In genomic region chr1:113396102-113396501, GRCh38 we compare ENCODE assay signal across 26 cellular contexts. TPM values are rescaled to one million over a fixed set of nuclear protein-coding genes. Genes with fewer than 3 reads are reported as not detected.
DNase-seq lines count a peak whose midpoint lies in the region; ATAC-seq, FAIRE-seq and TF ChIP-seq lines count a peak whose summit lies in the region.
"Had no signal": no experiment of that assay in that cellular context is flagged by ENCODE, and none has a peak within 500 bp of the region (broad histone marks: within the 10 kb centered on the region; RNA-seq: fewer than 3 reads in every experiment).

No MANE protein-coding gene starts in this region.

- no peak for FAIRE-seq in GM19239 (lab: Jason Lieb, UNC)
- FAIRE-seq: GM12891 had no signal

- peaks cover 16% of the 10 kb centered on the region for H4K20me1 ChIP-seq in SK-N-SH (ENCODE audit: insufficient read depth)

- peak overlapping the region; percentile 66 to 80 for H3K27ac ChIP-seq in SK-N-SH (ENCODE audit: low read depth in 2 of 2, low read length in 1 of 2)
- H3K27ac ChIP-seq in SJSA1, result 0 out of 2 replicates have a peak overlapping the region, but pooled peaks have one; percentile 1
- H3K27ac ChIP-seq: 22Rv1, KMS-11, RWPE1, SK-N-MC had no signal

- CTCF ChIA-PET in SK-N-SH (lab: Yijun Ruan, JAX), result interaction anchor here (0.8 kb wide), 1 partner anchor 301 kb away, joined by 3 read pairs; no protein-coding TSS in a partner anchor

- 81% methylated on average over 2 of the region's 2 CpGs for WGBS in SK-N-SH (ENCODE audit: low lambda C conversion rate)

- H3F3A ChIP-seq in SK-N-SH (replicated peaks; ENCODE audit: insufficient read depth), result peaks cover 14% of the 10 kb centered on the region

- H3K9me3 ChIP-seq in SK-N-SH (no peaks in the 10 kb centered on the region), SJSA1 (replicated peaks) (no peaks in the 10 kb centered on the region), skeletal muscle satellite cell (replicated peaks; ENCODE audit: low read length) (no peaks in the 10 kb centered on the region), mucosa of descending colon (no peaks in the 10 kb centered on the region)
- H3K9me3 ChIP-seq: BE2C had no signal

- H3K4me1 ChIP-seq in SK-N-SH (ENCODE audit: control insufficient read depth in 1 of 2, insufficient read depth in 2 of 2, low read depth in 1 of 2, low read length in 1 of 2) (peaks cover 16 to 49% of the 10 kb centered on the region in 2 experiments; a peak in 3 of 4 replicates), SJSA1 (replicated peaks) (peaks cover 32% of the 10 kb centered on the region), skeletal muscle satellite cell (ENCODE audit: control insufficient read depth, insufficient read depth, low read length) (peaks cover 35% of the 10 kb centered on the region), mucosa of descending colon (ENCODE audit: low read depth) (peaks cover 7% of the 10 kb centered on the region)

- TF ChIP-seq CTCF in SK-N-SH (IDR thresholded peaks at IDR 0.05), result no peak
- no peak for TF ChIP-seq CTCF in mucosa of descending colon (IDR thresholded peaks at IDR 0.05)

- H3K4me3 ChIP-seq in SK-N-SH (ENCODE audit: low read depth in 2 of 2, low read length in 1 of 2) (no peak overlapping the region), SJSA1 (no peak overlapping the region), skeletal muscle satellite cell (ENCODE audit: low read length) (no peak overlapping the region), mucosa of descending colon (no peak overlapping the region)
- H3K4me3 ChIP-seq: GM23338, SK-N-MC had no signal

- H3K9ac ChIP-seq in SK-N-SH (no peak overlapping the region), skeletal muscle satellite cell (ENCODE audit: low read depth, low read length) (no peak overlapping the region)
- H3K9ac ChIP-seq: KMS-11 had no signal

- DNase-seq in SK-N-SH, result no peak
- peak; percentile 7 for DNase-seq in HT-29 (ENCODE audit: low spot score)
- DNase-seq in SJSA1 (ENCODE audit: low read depth in 1 of 2, low spot score in 2 of 2), result no peak
- DNase-seq in GM19239 (ENCODE audit: insufficient read length, low spot score), result no peak
- DNase-seq in head of caudate nucleus, result no peak
- no peak for DNase-seq in mucosa of descending colon
- DNase-seq: BE2C; CD8-positive, alpha-beta memory T cell; GF-D8; H9; NCI-H1092 treated with DMSO at 0.1 percent for 48 hours; NCI-H1436; NCI-H1930; NCI-H2107; NCI-H526; NCI-H82; NK-92 treated with Interleukin-12 subunit alpha and Interleukin-12 subunit beta, amount 100 ng/mL, for 24 hours; SHP77 treated with DMSO at 0.1 percent for 48 hours had no signal

- POLR2A ChIA-PET in SK-N-SH (lab: Yijun Ruan, JAX), result no interaction called here

- ATAC-seq in SK-N-SH treated with all-trans-retinoic acid at 6 μM for 48 hours (no peak), mucosa of descending colon (no peak)
- ATAC-seq: GM23338 had no signal

- H2AFZ ChIP-seq in SK-N-SH (ENCODE audit: low read depth), result no peak overlapping the region
- H2AFZ ChIP-seq: GM23338 had no signal

- H3K9me2 ChIP-seq in SK-N-SH, result no peaks in the 10 kb centered on the region

- H3K79me2 ChIP-seq in SK-N-SH (ENCODE audit: insufficient read depth), result peaks cover 99% of the 10 kb centered on the region

- H3K4me2 ChIP-seq in SK-N-SH, result no peak overlapping the region
- H3K4me2 ChIP-seq in skeletal muscle satellite cell (ENCODE audit: low read length), result peak overlapping the region; percentile 27
- H3K4me2 ChIP-seq: GM23338, KMS-11 had no signal

- no peak for TF ChIP-seq RAD21 in SK-N-SH (IDR thresholded peaks at IDR 0.05; ENCODE audit: low read length)

- intact Hi-C loops in head of caudate nucleus (cut with DNase I) (no loop called here), mucosa of descending colon (cut with DNase I, micrococcal nuclease) (no loop called here)

- H3K36me3 ChIP-seq in SK-N-SH (replicated peaks in 1 of 2; ENCODE audit: control insufficient read depth in 1 of 2, insufficient read depth in 2 of 2, low read length in 1 of 2) (no peaks in the 10 kb centered on the region), SJSA1 (peaks cover 1% of the 10 kb centered on the region; the same call in 1 of the 2 replicates), skeletal muscle satellite cell (ENCODE audit: insufficient read depth, low read length) (no peaks in the 10 kb centered on the region), mucosa of descending colon (ENCODE audit: low read depth) (no peaks in the 10 kb centered on the region)
- H3K36me3 ChIP-seq: BE2C had no signal

- TF ChIP-seq EP300 in SK-N-SH (IDR thresholded peaks at IDR 0.05; ENCODE audit: borderline replicate concordance in 1 of 2, low read depth in 1 of 2, low read length in 1 of 2), result no peak

- H3K27me3 ChIP-seq in SK-N-SH (ENCODE audit: insufficient read depth) (no peaks in the 10 kb centered on the region), SJSA1 (replicated peaks) (no peaks in the 10 kb centered on the region), skeletal muscle satellite cell (ENCODE audit: control insufficient read depth, insufficient read depth, low read length) (no peaks in the 10 kb centered on the region)
- H3K27me3 ChIP-seq: BE2C had no signal

TF ChIP-seq in SK-N-SH, 30 proteins besides CTCF, POLR2A, EP300 and RAD21 (continues in another document):
- TF ChIP-seq MAX (IDR thresholded peaks at IDR 0.05; ENCODE audit: low read depth) (no peak), PBX3 (IDR thresholded peaks at IDR 0.05) (no peak), EZH2phosphoT487 (IDR thresholded peaks at IDR 0.05; ENCODE audit: borderline replicate concordance, low read depth) (no peak), FOXM1 (IDR thresholded peaks at IDR 0.05; ENCODE audit: low read depth) (no peak), RXRA (IDR thresholded peaks at IDR 0.05; ENCODE audit: borderline replicate concordance, low read depth) (no peak), TEAD4 (IDR thresholded peaks at IDR 0.05; ENCODE audit: borderline replicate concordance, insufficient read depth) (no peak), NRF1 (IDR thresholded peaks at IDR 0.05; ENCODE audit: low read depth, low read length) (no peak), FOXJ3 (CRISPR knock-in tag; IDR thresholded peaks at IDR 0.05) (no peak), RFX5 (IDR thresholded peaks at IDR 0.05; ENCODE audit: low read length) (no peak)

TF ChIP-seq in SK-N-SH treated with all-trans-retinoic acid at 6 μM for 48 hours, 23 proteins besides CTCF, POLR2A, EP300 and RAD21 (continues in another document):
- TF ChIP-seq CSRNP3 (CRISPR knock-in tag; IDR thresholded peaks at IDR 0.05) (no peak), OSR1 (CRISPR knock-in tag; IDR thresholded peaks at IDR 0.05) (no peak), BACH2 (CRISPR knock-in tag; IDR thresholded peaks at IDR 0.05; ENCODE audit: borderline replicate concordance) (no peak), CREB5 (CRISPR knock-in tag; IDR thresholded peaks at IDR 0.05; ENCODE audit: low read depth) (no peak), ZNF70 (CRISPR knock-in tag; IDR thresholded peaks at IDR 0.05) (no peak)
- TF ChIP-seq, protein P1, sequence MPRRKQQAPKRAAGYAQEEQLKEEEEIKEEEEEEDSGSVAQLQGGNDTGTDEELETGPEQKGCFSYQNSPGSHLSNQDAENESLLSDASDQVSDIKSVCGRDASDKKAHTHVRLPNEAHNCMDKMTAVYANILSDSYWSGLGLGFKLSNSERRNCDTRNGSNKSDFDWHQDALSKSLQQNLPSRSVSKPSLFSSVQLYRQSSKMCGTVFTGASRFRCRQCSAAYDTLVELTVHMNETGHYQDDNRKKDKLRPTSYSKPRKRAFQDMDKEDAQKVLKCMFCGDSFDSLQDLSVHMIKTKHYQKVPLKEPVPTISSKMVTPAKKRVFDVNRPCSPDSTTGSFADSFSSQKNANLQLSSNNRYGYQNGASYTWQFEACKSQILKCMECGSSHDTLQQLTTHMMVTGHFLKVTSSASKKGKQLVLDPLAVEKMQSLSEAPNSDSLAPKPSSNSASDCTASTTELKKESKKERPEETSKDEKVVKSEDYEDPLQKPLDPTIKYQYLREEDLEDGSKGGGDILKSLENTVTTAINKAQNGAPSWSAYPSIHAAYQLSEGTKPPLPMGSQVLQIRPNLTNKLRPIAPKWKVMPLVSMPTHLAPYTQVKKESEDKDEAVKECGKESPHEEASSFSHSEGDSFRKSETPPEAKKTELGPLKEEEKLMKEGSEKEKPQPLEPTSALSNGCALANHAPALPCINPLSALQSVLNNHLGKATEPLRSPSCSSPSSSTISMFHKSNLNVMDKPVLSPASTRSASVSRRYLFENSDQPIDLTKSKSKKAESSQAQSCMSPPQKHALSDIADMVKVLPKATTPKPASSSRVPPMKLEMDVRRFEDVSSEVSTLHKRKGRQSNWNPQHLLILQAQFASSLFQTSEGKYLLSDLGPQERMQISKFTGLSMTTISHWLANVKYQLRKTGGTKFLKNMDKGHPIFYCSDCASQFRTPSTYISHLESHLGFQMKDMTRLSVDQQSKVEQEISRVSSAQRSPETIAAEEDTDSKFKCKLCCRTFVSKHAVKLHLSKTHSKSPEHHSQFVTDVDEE (CRISPR knock-in tag; IDR thresholded peaks at IDR 0.05), result no peak

RNA-seq across cellular contexts. Expression of gene MAGI3, which starts 5.8 kb away (rescaled TPM):
- 2.9 and 3.8 TPM in 2 replicates for polyA plus RNA-seq in SK-N-SH (2012; rRNA removed)
- polyA plus RNA-seq in SK-N-SH (2012; cell fraction: cytosol; rRNA removed), result 4.3 and 4.6 TPM in 2 replicates
- 3.6 and 6.0 TPM in 2 replicates for polyA plus RNA-seq in SK-N-SH (2012; cell fraction: nucleus; rRNA removed)
- total RNA-seq in HT-29 (2014; rRNA removed; shearing (Covaris generic)), result 19.9 and 20.8 TPM in 2 replicates
- total RNA-seq in SJSA1 (2014; rRNA removed; shearing (Covaris generic)), result 16.5 and 25.4 TPM in 2 replicates
- 9.4 and 9.9 TPM in 2 replicates for total RNA-seq in skeletal muscle satellite cell (2012; rRNA removed)
- 10 to 100 TPM; 48.6 to 65.4 (median 62.9) TPM for total RNA-seq in mucosa of descending colon
